ENCODE assay signal across 15 cellular contexts in the genomic region with DNA sequence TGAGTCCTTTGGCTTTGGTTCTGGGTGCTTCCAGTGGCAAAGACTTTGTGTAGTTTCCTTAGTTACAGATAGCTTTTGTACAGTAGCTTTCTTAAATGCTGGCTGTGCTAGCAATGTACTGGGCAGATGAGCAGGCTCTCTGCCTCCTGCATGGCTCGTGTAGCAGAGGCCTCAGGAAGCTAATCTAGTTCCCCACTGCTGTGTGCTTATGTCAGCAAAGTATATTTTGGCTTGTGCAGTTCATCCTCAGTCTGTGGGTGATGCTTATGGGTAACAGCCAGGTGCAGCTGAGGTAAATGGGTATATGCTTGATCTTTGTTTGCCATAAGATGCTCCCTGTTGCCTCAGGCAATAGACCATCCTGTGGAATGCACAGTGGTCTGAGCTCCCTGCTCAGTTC.
DNase-seq lines count a peak whose midpoint lies in the region; TF ChIP-seq lines count a peak whose summit lies in the region.
"Had no signal": no experiment of that assay in that cellular context is flagged by ENCODE, and none has a peak within 500 bp of the region (broad histone marks: within the 10 kb centered on the region; RNA-seq: fewer than 3 reads in every experiment).

No MANE protein-coding gene starts in this region.

- no peaks in the 10 kb centered on the region for H3K36me3 ChIP-seq in MM.1S (replicated peaks; ENCODE audit: insufficient read depth, low read length)
- H3K36me3 ChIP-seq: BLaER1, HAP-1 had no signal

- no peaks in the 10 kb centered on the region for H4K20me1 ChIP-seq in MM.1S (ENCODE audit: insufficient read depth, low read length)
- H4K20me1 ChIP-seq: BLaER1 had no signal

- no peak overlapping the region for H3K4me3 ChIP-seq in MM.1S (ENCODE audit: low read length)
- H3K4me3 ChIP-seq in astrocyte of the spinal cord (ENCODE audit: low read depth, low read length), result no peak overlapping the region
- H3K4me3 ChIP-seq: BLaER1, GM23248, HAP-1 had no signal

- H3K79me2 ChIP-seq in MM.1S (ENCODE audit: low read length), result no peaks in the 10 kb centered on the region

- peak overlapping the region; percentile 25; the same call in 1 of the 2 replicates for H2AFZ ChIP-seq in MM.1S (ENCODE audit: low read length)
- H2AFZ ChIP-seq: GM23248 had no signal

- H3K4me2 ChIP-seq in MM.1S (ENCODE audit: low read depth, low read length), result peak overlapping the region; percentile 42
- H3K4me2 ChIP-seq: BLaER1 had no signal

- H3K9me3 ChIP-seq in MM.1S (replicated peaks; ENCODE audit: insufficient read depth, low read length), result no peaks in the 10 kb centered on the region
- H3K9me3 ChIP-seq: BLaER1, HAP-1 had no signal

- TF ChIP-seq CTCF in MM.1S (IDR thresholded peaks at IDR 0.05; ENCODE audit: low read length), result no peak
- no peak for TF ChIP-seq CTCF in astrocyte of the spinal cord (IDR thresholded peaks at IDR 0.05; ENCODE audit: low read depth, low read length)

- peak overlapping the region; percentile 5; the same call in 1 of the 2 replicates for H3K9ac ChIP-seq in MM.1S (ENCODE audit: low read length)
- H3K9ac ChIP-seq: BLaER1, GM23248 had no signal

- DNase-seq in MM.1S, result peak; percentile 92
- peak; percentile 12 for DNase-seq in astrocyte of the spinal cord (ENCODE audit: low read depth, low spot score)
- DNase-seq in activated CD4-positive, alpha-beta T cell treated with anti-CD3 and anti-CD28 coated beads for 4 hours, result no peak
- DNase-seq in AG08396 (ENCODE audit: low spot score), result no peak
- DNase-seq in cortex of kidney (lab: John Stamatoyannopoulos, UW), result no peak
- DNase-seq: AML-193; CD4-positive, alpha-beta memory T cell; DND-41; EL; GM23248; KG1 had no signal

- H3K27ac ChIP-seq in MM.1S (ENCODE audit: low read length) (peak overlapping the region; percentile 75), layer of hippocampus (ENCODE audit: low read depth, low read length) (peak overlapping the region; percentile 27), temporal lobe (ENCODE audit: low read depth, low read length) (peak overlapping the region; percentile 53)
- H3K27ac ChIP-seq: BLaER1, GM23248 had no signal

- H3K9me2 ChIP-seq in MM.1S (replicated peaks; ENCODE audit: insufficient read depth, low read length), result no peaks in the 10 kb centered on the region

- in situ Hi-C loops in astrocyte of the spinal cord (cut with HindIII; ENCODE audit: low sequenced_read_pairs), result no loop called here

- H3K27me3 ChIP-seq in MM.1S (replicated peaks; ENCODE audit: insufficient read depth, low read length), result no peaks in the 10 kb centered on the region
- no peaks in the 10 kb centered on the region for H3K27me3 ChIP-seq in layer of hippocampus (ENCODE audit: control insufficient read depth, insufficient read depth, low read length)
- H3K27me3 ChIP-seq: BLaER1 had no signal

- H3F3A ChIP-seq in MM.1S (ENCODE audit: insufficient read depth, low read length), result peaks cover 10% of the 10 kb centered on the region

- peaks cover 27% of the 10 kb centered on the region for H3K4me1 ChIP-seq in MM.1S (ENCODE audit: low read length)
- H3K4me1 ChIP-seq: BLaER1, HAP-1 had no signal

Comparison
In these comparisons a context has a peak if more than half of its experiments do, and no peak if none do; other contexts are left out.
1. DNase-seq: peak in MM.1S (single experiment) and astrocyte of the spinal cord (single experiment); none in activated CD4-positive, alpha-beta T cell treated with anti-CD3 and anti-CD28 coated beads for 4 hours (0 of 2), AG08396 (single experiment) and cortex of kidney (single experiment).
2. Peak in every context shown above with its lines, with median percentiles within 50 percentile points of each other: H3K27ac ChIP-seq.